ENCODE assay signal across 24 cellular contexts in genomic region chrX:109822861-109823260, GRCh38.
A peak's percentile ranks its signal among the peaks of the same experiment; 100 is the strongest.
DNase-seq lines count a peak whose midpoint lies in the region; ATAC-seq and TF ChIP-seq lines count a peak whose summit lies in the region.
"Had no signal": no experiment of that assay in that cellular context is flagged by ENCODE, and none has a peak within 500 bp of the region (broad histone marks: within the 10 kb centered on the region; RNA-seq: fewer than 3 reads in every experiment).

No MANE protein-coding gene starts in this region.

- no peaks in the 10 kb centered on the region for H3K79me2 ChIP-seq in mammary epithelial cell (ENCODE audit: insufficient read depth, low read length)

- no peak overlapping the region for H3K4me3 Mint-ChIP-seq in activated naive CD8-positive, alpha-beta T cell treated with anti-CD3 and anti-CD28 coated beads, Interleukin-2, amount 50 U/mL, for 24 hours
- H3K4me3 Mint-ChIP-seq: activated T-cell treated with anti-CD3 and anti-CD28 coated beads, Interleukin-2, amount 50 U/mL, for 72 hours; CD4-positive, alpha-beta T cell; stimulated activated effector memory CD8-positive, alpha-beta T cell treated with anti-CD3 and anti-CD28 coated beads, Interleukin-12 subunit alpha, Interleukin-12 subunit beta, amount 100 ng/mL, for 72 hours had no signal

- BruUV-seq in mammary epithelial cell (replicated peaks; lab: Mats Ljungman, UMichigan) = no TSS peak

- no peak overlapping the region for H3K9ac ChIP-seq in mammary epithelial cell (ENCODE audit: insufficient read depth, low read length)

- ATAC-seq in RWPE2 (ENCODE audit: low read depth) = peak; percentile 63; the same call in 2 of the 3 replicates
- no peak for ATAC-seq in activated naive CD8-positive, alpha-beta T cell treated with anti-CD3 and anti-CD28 coated beads, Interleukin-2, amount 50 U/mL, for 24 hours
- ATAC-seq: activated T-cell treated with anti-CD3 and anti-CD28 coated beads, Interleukin-2, amount 50 U/mL, for 72 hours; stimulated activated effector memory CD8-positive, alpha-beta T cell treated with anti-CD3 and anti-CD28 coated beads, Interleukin-12 subunit alpha, Interleukin-12 subunit beta, amount 100 ng/mL, for 72 hours; upper lobe of right lung had no signal

- no peak for TF ChIP-seq EP300 in transverse colon (IDR thresholded peaks at IDR 0.05; ENCODE audit: low read depth)

- no peak for TF ChIP-seq CTCF in mammary epithelial cell (conservative IDR thresholded peaks at IDR 0.05 in 1 of 2, IDR thresholded peaks at IDR 0.05 in 1 of 2; ENCODE audit: extremely low read depth in 1 of 2, insufficient read depth in 1 of 2, low read depth in 1 of 2, low read length in 2 of 2)
- TF ChIP-seq CTCF in breast epithelium (IDR thresholded peaks at IDR 0.05) = no peak
- TF ChIP-seq CTCF in RWPE2 (IDR thresholded peaks at IDR 0.05; ENCODE audit: poor library complexity, severe bottlenecking) = no peak
- no peak for TF ChIP-seq CTCF in fibroblast of pulmonary artery (IDR thresholded peaks at IDR 0.05; ENCODE audit: low read length, missing control alignments)
- no peak for TF ChIP-seq CTCF in transverse colon (IDR thresholded peaks at IDR 0.05)

- peak overlapping the region; percentile 70 for H2AFZ ChIP-seq in mammary epithelial cell (ENCODE audit: low read depth, low read length)

- peaks cover 21% of the 10 kb centered on the region for H3K4me1 ChIP-seq in mammary epithelial cell (ENCODE audit: insufficient read depth, low read length)
- H3K4me1 ChIP-seq in breast epithelium = no peaks in the 10 kb centered on the region
- H3K4me1 ChIP-seq in RWPE2 (ENCODE audit: insufficient read depth, poor library complexity, severe bottlenecking) = peaks cover 13% of the 10 kb centered on the region
- H3K4me1 ChIP-seq in transverse colon = no peaks in the 10 kb centered on the region
- H3K4me1 ChIP-seq: esophagus muscularis mucosa, heart left ventricle, upper lobe of right lung had no signal

- TF ChIP-seq POLR2A in breast epithelium (IDR thresholded peaks at IDR 0.05) (no peak), transverse colon (IDR thresholded peaks at IDR 0.05) (no peak)

- no peaks in the 10 kb centered on the region for H3K36me3 Mint-ChIP-seq in activated naive CD8-positive, alpha-beta T cell treated with anti-CD3 and anti-CD28 coated beads, Interleukin-2, amount 50 U/mL, for 24 hours (ENCODE audit: low read depth)
- H3K36me3 Mint-ChIP-seq: stimulated activated effector memory CD8-positive, alpha-beta T cell treated with anti-CD3 and anti-CD28 coated beads, Interleukin-12 subunit alpha, Interleukin-12 subunit beta, amount 100 ng/mL, for 72 hours had no signal

- intact Hi-C loops in mammary epithelial cell (cut with micrococcal nuclease) = no loop called here
- intact Hi-C loops in breast epithelium (cut with DNase I; ENCODE audit: low total_unique reads) = no loop called here
- intact Hi-C loops in transverse colon (cut with DNase I; ENCODE audit: low total_unique reads) = no loop called here
- intact Hi-C loops in posterior cingulate gyrus (cut with DNase I) = no loop called here

- in situ Hi-C loops in mammary epithelial cell (cut with MboI; ENCODE audit: low sequenced_read_pairs in 2 of 2) = no loop called here
- in situ Hi-C loops in transverse colon (cut with MboI; ENCODE audit: low pct_ligation_motif_present in 1 of 4, low pct_unique_long_range_greater_than_20kb in 1 of 4, low sequenced_read_pairs in 3 of 4) = no loop called here

- H3K4me3 ChIP-seq in mammary epithelial cell (replicated peaks in 1 of 3; ENCODE audit: insufficient read depth in 1 of 3, low read depth in 2 of 3, low read length in 3 of 3) (no peak overlapping the region), breast epithelium (no peak overlapping the region), RWPE2 (ENCODE audit: severe bottlenecking) (no peak overlapping the region), fibroblast of pulmonary artery (replicated peaks; ENCODE audit: low read depth, low read length) (no peak overlapping the region), transverse colon (no peak overlapping the region)
- H3K4me3 ChIP-seq: esophagus muscularis mucosa, heart left ventricle, upper lobe of right lung had no signal

- H3K27me3 Mint-ChIP-seq in activated naive CD8-positive, alpha-beta T cell treated with anti-CD3 and anti-CD28 coated beads, Interleukin-2, amount 50 U/mL, for 24 hours = no peaks in the 10 kb centered on the region
- H3K27me3 Mint-ChIP-seq: CD4-positive, alpha-beta T cell had no signal

- CTCF ChIA-PET in mammary epithelial cell (lab: Charles Lee; ENCODE audit: low non-redundant PET) = no interaction called here

- H3K27me3 ChIP-seq in mammary epithelial cell (ENCODE audit: insufficient read depth, low read length) (peaks cover 3% of the 10 kb centered on the region), breast epithelium (peaks cover 0 to 41% of the 10 kb centered on the region in 2 donors), RWPE2 (ENCODE audit: insufficient read depth, poor library complexity, severe bottlenecking) (no peaks in the 10 kb centered on the region), transverse colon (no peaks in the 10 kb centered on the region)
- H3K27me3 ChIP-seq: esophagus muscularis mucosa, upper lobe of right lung had no signal

- no peaks in the 10 kb centered on the region for H3K9me3 Mint-ChIP-seq in activated naive CD8-positive, alpha-beta T cell treated with anti-CD3 and anti-CD28 coated beads, Interleukin-2, amount 50 U/mL, for 24 hours
- H3K9me3 Mint-ChIP-seq: activated T-cell treated with anti-CD3 and anti-CD28 coated beads, Interleukin-2, amount 50 U/mL, for 72 hours; CD4-positive, alpha-beta T cell; stimulated activated effector memory CD8-positive, alpha-beta T cell treated with anti-CD3 and anti-CD28 coated beads, Interleukin-12 subunit alpha, Interleukin-12 subunit beta, amount 100 ng/mL, for 72 hours had no signal

- DNase-seq in mammary epithelial cell (no peak), breast epithelium (ENCODE audit: low spot score in 2 of 2) (no peak), RWPE2 (ENCODE audit: low spot score) (no peak), fibroblast of pulmonary artery (ENCODE audit: low read depth) (peak; percentile 32), transverse colon (no peak), DMS79 (lab: John Stamatoyannopoulos, UW) (no peak), posterior cingulate gyrus (no peak)
- DNase-seq in activated naive CD8-positive, alpha-beta T cell treated with anti-CD3 and anti-CD28 coated beads, Interleukin-2, amount 50 U/mL, for 24 hours = no peak
- DNase-seq: activated CD4-positive, alpha-beta T cell treated with anti-CD3 and anti-CD28 coated beads, Interleukin-2, amount 50 U/mL, for 4 hours; activated T-cell treated with anti-CD3 and anti-CD28 coated beads, Interleukin-2, amount 50 U/mL, for 72 hours; AML-193; CD4-positive, alpha-beta T cell; central memory CD4-positive, alpha-beta T cell; foreskin melanocyte; H7; NCI-H146; NCI-H345; NCI-H774; nucleus accumbens; stimulated activated CD4-positive, alpha-beta T cell treated with anti-CD3 and anti-CD28 coated beads, Interleukin-15, amount 100 ng/mL, for 24 hours; upper lobe of right lung had no signal

- H3K27ac ChIP-seq in mammary epithelial cell (ENCODE audit: insufficient read depth, low read depth, low read length) = no peak overlapping the region
- H3K27ac ChIP-seq in breast epithelium = no peak overlapping the region
- peak overlapping the region; percentile 48 for H3K27ac ChIP-seq in RWPE2 (ENCODE audit: poor library complexity, severe bottlenecking)
- no peak overlapping the region for H3K27ac ChIP-seq in transverse colon
- H3K27ac ChIP-seq: esophagus muscularis mucosa, upper lobe of right lung had no signal

- H4K20me1 ChIP-seq in mammary epithelial cell (ENCODE audit: insufficient read depth, low read length) = no peaks in the 10 kb centered on the region

- no peak overlapping the region for H3K4me2 ChIP-seq in mammary epithelial cell (ENCODE audit: insufficient read depth, low read depth, low read length)

- 38% methylated on average over 4 of the region's 4 CpGs for WGBS in mammary epithelial cell (ENCODE audit: low coverage, missing lambda C conversion rate)
- WGBS in transverse colon (ENCODE audit: low coverage in 1 of 2), 2 donors = 43% methylated on average over 4 of the region's 4 CpGs; no CpG with 5 or more reads in 1 of the 2 donors

- dilution Hi-C loops in mammary epithelial cell (cut with HindIII; ENCODE audit: low sequenced_read_pairs) = no loop called here

- H3K9me3 ChIP-seq in mammary epithelial cell (replicated peaks; ENCODE audit: insufficient read depth, low read length) = no peaks in the 10 kb centered on the region
- H3K9me3 ChIP-seq in breast epithelium = no peaks in the 10 kb centered on the region
- H3K9me3 ChIP-seq in RWPE2 (ENCODE audit: severe bottlenecking) = no peaks in the 10 kb centered on the region
- no peaks in the 10 kb centered on the region for H3K9me3 ChIP-seq in transverse colon
- H3K9me3 ChIP-seq: esophagus muscularis mucosa, heart left ventricle, upper lobe of right lung had no signal

- H3K27ac Mint-ChIP-seq in activated naive CD8-positive, alpha-beta T cell treated with anti-CD3 and anti-CD28 coated beads, Interleukin-2, amount 50 U/mL, for 24 hours = no peak overlapping the region
- H3K27ac Mint-ChIP-seq: activated T-cell treated with anti-CD3 and anti-CD28 coated beads, Interleukin-2, amount 50 U/mL, for 72 hours; CD4-positive, alpha-beta T cell; stimulated activated effector memory CD8-positive, alpha-beta T cell treated with anti-CD3 and anti-CD28 coated beads, Interleukin-12 subunit alpha, Interleukin-12 subunit beta, amount 100 ng/mL, for 72 hours had no signal

- H3K4me1 Mint-ChIP-seq in activated naive CD8-positive, alpha-beta T cell treated with anti-CD3 and anti-CD28 coated beads, Interleukin-2, amount 50 U/mL, for 24 hours = no peaks in the 10 kb centered on the region
- H3K4me1 Mint-ChIP-seq: stimulated activated effector memory CD8-positive, alpha-beta T cell treated with anti-CD3 and anti-CD28 coated beads, Interleukin-12 subunit alpha, Interleukin-12 subunit beta, amount 100 ng/mL, for 72 hours had no signal

- H3K36me3 ChIP-seq in mammary epithelial cell (ENCODE audit: insufficient read depth, low read length) (no peaks in the 10 kb centered on the region), breast epithelium (no peaks in the 10 kb centered on the region), RWPE2 (ENCODE audit: low read depth) (no peaks in the 10 kb centered on the region), transverse colon (no peaks in the 10 kb centered on the region)
- H3K36me3 ChIP-seq: esophagus muscularis mucosa, heart left ventricle, upper lobe of right lung had no signal
